Comparison of ENCODE assay signal across 13 cellular contexts in the genomic region with DNA sequence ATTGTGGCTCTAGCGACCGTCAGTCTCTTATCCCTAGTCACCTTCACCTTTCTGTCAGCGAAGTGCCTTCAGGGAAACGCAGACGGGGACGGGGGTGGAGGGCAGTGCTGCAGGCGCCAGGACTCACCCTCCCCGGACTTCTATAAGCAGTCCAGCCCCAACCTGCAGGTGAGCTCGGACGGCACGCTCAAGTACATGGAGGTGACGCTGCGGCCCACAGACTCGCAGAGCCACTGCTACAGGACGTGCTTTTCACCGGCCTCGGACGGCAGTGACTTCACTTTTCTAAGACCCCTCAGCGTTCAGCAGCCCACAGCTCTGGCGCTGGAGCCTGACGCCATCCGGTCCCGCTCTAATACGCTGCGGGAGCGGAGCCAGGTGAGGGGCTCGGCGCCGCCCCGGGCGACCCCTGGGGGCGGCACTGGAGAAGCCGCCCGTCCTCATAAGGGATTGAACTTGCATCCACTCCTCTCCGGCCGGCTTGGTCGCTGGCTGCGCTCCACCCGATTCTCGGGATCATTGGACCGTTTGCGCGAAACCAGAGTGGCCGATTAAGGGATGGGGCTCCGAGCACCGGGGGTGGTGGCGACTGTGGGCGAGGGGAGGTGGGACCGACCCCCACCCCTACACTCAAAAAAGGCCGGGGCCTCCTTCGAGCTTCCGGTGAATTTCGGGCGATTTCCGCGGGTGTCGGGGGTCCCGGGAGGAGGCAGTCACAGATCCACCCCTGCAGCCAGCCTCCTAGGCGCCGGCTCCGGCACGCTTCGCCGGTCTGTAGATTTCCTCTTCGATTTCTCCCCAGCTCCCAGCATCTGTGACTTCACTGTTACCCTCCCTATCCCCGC. TPM values are rescaled to one million over a fixed set of nuclear protein-coding genes. Genes with fewer than 3 reads are reported as not detected.
DNase-seq lines count a peak whose midpoint lies in the region; ATAC-seq and TF ChIP-seq lines count a peak whose summit lies in the region.
"Had no signal": no experiment of that assay in that cellular context is flagged by ENCODE, and none has a peak within 500 bp of the region (broad histone marks: within the 10 kb centered on the region; RNA-seq: fewer than 3 reads in every experiment).

No MANE protein-coding gene starts in this region.

- H3K27ac ChIP-seq in A673 (ENCODE audit: low read depth, low read length, poor library complexity, severe bottlenecking): peak overlapping the region; percentile 94
- H3K27ac ChIP-seq in iPS DF 6.9 (ENCODE audit: low read length): no peak overlapping the region
- H3K27ac ChIP-seq: HL-60, sigmoid colon had no signal

- H3K9me3 ChIP-seq in A673 (ENCODE audit: low read depth, low read length, poor library complexity, severe bottlenecking) (no peaks in the 10 kb centered on the region), iPS DF 6.9 (ENCODE audit: control insufficient read depth, insufficient read depth, low read length) (no peaks in the 10 kb centered on the region)
- H3K9me3 ChIP-seq: sigmoid colon had no signal

- no CpG with 5 or more reads among the region's 66 CpGs for WGBS in iPS DF 6.9 (ENCODE audit: insufficient coverage, insufficient read length)

- ATAC-seq in GM19324 (IDR thresholded peaks at IDR 0.05; ENCODE audit: low FRiP score, unreplicated experiment): peak; percentile 28
- peak; percentile 19 for ATAC-seq in HG03521 (IDR thresholded peaks at IDR 0.05; ENCODE audit: unreplicated experiment)

- BruUV-seq in A673 (replicated peaks; lab: Mats Ljungman, UMichigan): no TSS peak

- CTCF ChIA-PET in A673 (lab: Charles Lee): no interaction called here

- no peak for TF ChIP-seq CTCF in A673 (conservative IDR thresholded peaks at IDR 0.05; ENCODE audit: low read depth, low read length)

- H3K36me3 ChIP-seq in A673 (ENCODE audit: insufficient read depth, low read length, poor library complexity, severe bottlenecking) (peaks cover 16% of the 10 kb centered on the region), iPS DF 6.9 (ENCODE audit: control insufficient read depth, insufficient read depth, low read length) (no peaks in the 10 kb centered on the region; the same call in 1 of the 2 replicates)

- no peak for DNase-seq in A673 (ENCODE audit: low spot score)
- DNase-seq in iPS DF 6.9 (ENCODE audit: low read depth, low spot score): no peak
- DNase-seq in SHP77 treated with DMSO at 0.1 percent for 48 hours (lab: John Stamatoyannopoulos, UW): no peak
- no peak for DNase-seq in NCI-H146 (lab: John Stamatoyannopoulos, UW)
- no peak for DNase-seq in NCI-H2081 (lab: John Stamatoyannopoulos, UW)
- DNase-seq in hippocampal formation (lab: John Stamatoyannopoulos, UW): no peak
- DNase-seq: activated CD8-positive, alpha-beta memory T cell treated with anti-CD3 and anti-CD28 coated beads, Interleukin-2, amount 50 U/mL, for 48 hours; kidney glomerular epithelial cell; NCI-H2029 had no signal

- H3K27me3 ChIP-seq in A673 (replicated peaks; ENCODE audit: insufficient read depth, low read depth, low read length, poor library complexity): no peaks in the 10 kb centered on the region
- H3K27me3 ChIP-seq in iPS DF 6.9 (ENCODE audit: control insufficient read depth, insufficient read depth, low read length): peaks cover 17% of the 10 kb centered on the region; the same call in 1 of the 2 replicates
- H3K27me3 ChIP-seq: sigmoid colon had no signal

- POLR2A ChIA-PET in A673 (lab: Charles Lee; ENCODE audit: low non-redundant PET): no interaction called here

- H3K4me3 ChIP-seq in A673 (ENCODE audit: low read depth, low read length, poor library complexity, severe bottlenecking): no peak overlapping the region
- peak overlapping the region; percentile 25; the same call in 1 of the 2 replicates for H3K4me3 ChIP-seq in iPS DF 6.9 (ENCODE audit: low read length)

- H3K4me1 ChIP-seq in A673 (ENCODE audit: insufficient read depth, low read length, poor library complexity, severe bottlenecking) (peaks cover 52% of the 10 kb centered on the region), iPS DF 6.9 (ENCODE audit: control insufficient read depth, insufficient read depth, low read length) (peaks cover 12% of the 10 kb centered on the region)

- intact Hi-C loops in A673 (cut with micrococcal nuclease; ENCODE audit: unreplicated experiment): no loop called here

RNA-seq across cellular contexts. Expression of gene PCDHGC5, which starts 2.7 kb away (rescaled TPM):
- total RNA-seq in A673 (2021): 3.4 and 3.6 TPM in 2 replicates

RNA-seq across cellular contexts. Expression of gene PCDHGC4, which starts 6.7 kb away (rescaled TPM):
- 3.6 and 3.8 TPM in 2 replicates for total RNA-seq in A673 (2021)

RNA-seq across cellular contexts. Expression of gene PCDHGC3, which starts 15.8 kb away (rescaled TPM):
- 103 and 112 TPM in 2 replicates for total RNA-seq in A673 (2021)
